In the genomic region with DNA sequence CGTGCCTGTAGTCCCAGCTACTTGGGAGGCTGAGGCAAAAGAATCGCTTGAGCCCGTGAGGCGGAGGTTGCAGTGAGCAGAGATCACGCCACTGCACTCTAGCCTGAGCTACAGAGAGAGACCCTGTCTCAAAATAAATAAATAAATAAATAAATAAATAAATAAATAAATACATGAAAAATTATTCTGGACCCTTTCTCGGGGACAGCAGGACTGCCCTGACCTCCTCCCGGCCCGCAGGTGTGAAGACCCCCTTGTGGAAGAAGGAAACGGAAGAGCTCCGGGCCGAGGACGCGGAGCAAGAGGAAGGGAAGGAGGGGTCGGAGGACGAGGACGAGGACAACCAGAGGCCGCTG, we compare ENCODE assay signal across 8 cellular contexts. TPM values are rescaled to one million over a fixed set of nuclear protein-coding genes. Genes with fewer than 3 reads are reported as not detected.
A peak's percentile ranks its signal among the peaks of the same experiment; 100 is the strongest.
DNase-seq lines count a peak whose midpoint lies in the region; ATAC-seq and TF ChIP-seq lines count a peak whose summit lies in the region.

No MANE protein-coding gene starts in this region.

- TF ChIP-seq CTCF in GM06990 (IDR thresholded peaks at IDR 0.05; ENCODE audit: insufficient read depth, low read length, poor library complexity, severe bottlenecking) (no peak), epithelial cell of esophagus (IDR thresholded peaks at IDR 0.05; ENCODE audit: insufficient read depth, low read depth, low read length, missing control alignments) (no peak)

- ATAC-seq in HG03342 (IDR thresholded peaks at IDR 0.05; ENCODE audit: unreplicated experiment): no peak

- DNase-seq in GM06990 (ENCODE audit: extremely low read depth, insufficient read length): no peak
- no peak for DNase-seq in epithelial cell of esophagus (ENCODE audit: low read depth)
- no peak for DNase-seq in NCI-H345 (lab: John Stamatoyannopoulos, UW)
- no peak for DNase-seq in NCI-H2171 treated with DMSO at 0.1 percent for 48 hours (lab: John Stamatoyannopoulos, UW)
- no peak for DNase-seq in HPDE6-E6E7 (ENCODE audit: extremely low spot score)

- H3K27me3 ChIP-seq in GM06990 (replicated peaks; ENCODE audit: control insufficient read depth, insufficient read depth, low read length) (no peaks in the 10 kb centered on the region; the same call in 1 of the 2 replicates), rectal smooth muscle tissue (ENCODE audit: control insufficient read depth, insufficient read depth, low read length) (no peaks in the 10 kb centered on the region)

- peaks cover 2% of the 10 kb centered on the region for H3K4me1 ChIP-seq in rectal smooth muscle tissue (ENCODE audit: control insufficient read depth, insufficient read depth, low read length)

- H3K36me3 ChIP-seq in GM06990 (ENCODE audit: control insufficient read depth, insufficient read depth, low read length) (no peaks in the 10 kb centered on the region), rectal smooth muscle tissue (ENCODE audit: control insufficient read depth, insufficient read depth, low read length) (no peaks in the 10 kb centered on the region)

- H3K4me3 ChIP-seq in GM06990 (replicated peaks; ENCODE audit: low read depth, low read length): peak overlapping the region; percentile 15
- H3K4me3 ChIP-seq in epithelial cell of esophagus (ENCODE audit: low read length): peak overlapping the region; percentile 27
- H3K4me3 ChIP-seq in rectal smooth muscle tissue (ENCODE audit: low read length): peak overlapping the region; percentile 59

- H3K27ac ChIP-seq in rectal smooth muscle tissue (ENCODE audit: low read depth, low read length): no peak overlapping the region

- H3K9ac ChIP-seq in rectal smooth muscle tissue (ENCODE audit: low read length): no peak overlapping the region

TF ChIP-seq in PFSK-1, 5 proteins besides CTCF, POLR2A, EP300 and RAD21:
- TF ChIP-seq SIN3A (IDR thresholded peaks at IDR 0.05; ENCODE audit: borderline replicate concordance, insufficient read depth, low read length): 0 out of 2 replicates have a peak, but pooled peaks have one; percentile 6
- no peak for TF ChIP-seq TAF1 (IDR thresholded peaks at IDR 0.05; ENCODE audit: borderline replicate concordance, insufficient read depth, low read length)

RNA-seq across cellular contexts. Expression of a gene that starts 3.1 kb away (rescaled TPM):
- polyA plus RNA-seq in PFSK-1 (2012; ENCODE audit: insufficient read length, low read depth): 0.36 TPM

RNA-seq across cellular contexts. Expression of a gene that starts 10.7 kb away (rescaled TPM):
- 0.24 TPM for polyA plus RNA-seq in PFSK-1 (2012; ENCODE audit: insufficient read length, low read depth)

RNA-seq across cellular contexts. Expression of a gene that starts 31.7 kb away (rescaled TPM):
- 1.5 TPM for polyA plus RNA-seq in PFSK-1 (2012; ENCODE audit: insufficient read length, low read depth)

RNA-seq across cellular contexts. Expression of a gene that starts 32.3 kb away (rescaled TPM):
- 3.6 TPM for polyA plus RNA-seq in PFSK-1 (2012; ENCODE audit: insufficient read length, low read depth)

RNA-seq across cellular contexts. Expression of a gene that starts 45.5 kb away (rescaled TPM):
- polyA plus RNA-seq in PFSK-1 (2012; ENCODE audit: insufficient read length, low read depth): 287 TPM
